Comparison of ENCODE assay signal across 12 cellular contexts in the genomic region with DNA sequence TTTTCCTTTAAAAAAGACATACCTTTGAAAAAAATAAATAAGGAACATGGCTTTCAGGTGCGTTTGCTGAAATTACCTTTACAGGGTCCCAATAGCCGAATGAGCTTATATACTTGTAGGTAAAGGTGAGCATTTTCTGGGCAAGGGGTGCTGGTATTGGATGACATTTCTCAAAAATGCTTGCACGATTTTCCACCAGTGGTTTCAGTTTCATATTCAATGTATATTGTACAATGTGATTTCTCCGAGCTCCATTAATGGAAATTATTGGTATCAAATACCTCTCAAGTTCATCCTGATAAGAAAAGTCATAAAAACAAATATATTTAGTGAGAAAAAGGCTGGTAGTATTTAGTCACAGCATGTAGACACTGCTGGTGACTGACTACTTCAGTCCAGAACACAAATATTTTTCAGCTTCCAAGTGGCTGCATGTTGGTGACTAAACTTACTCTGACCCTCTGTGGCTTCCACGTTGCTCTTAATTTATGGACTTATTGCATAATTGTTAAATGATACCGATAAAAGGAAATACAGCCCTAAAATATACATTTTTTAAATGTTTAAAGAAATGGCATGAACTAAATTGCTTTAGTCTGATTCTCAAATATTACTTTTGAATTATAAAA.
DNase-seq lines count a peak whose midpoint lies in the region; ATAC-seq and FAIRE-seq lines count a peak whose summit lies in the region.
"Had no signal": no experiment of that assay in that cellular context is flagged by ENCODE, and none has a peak within 500 bp of the region (broad histone marks: within the 10 kb centered on the region; RNA-seq: fewer than 3 reads in every experiment).

No MANE protein-coding gene starts in this region.

- no peaks in the 10 kb centered on the region for H3K36me3 Mint-ChIP-seq in effector memory CD8-positive, alpha-beta T cell (ENCODE audit: insufficient read depth)

- ATAC-seq in effector memory CD8-positive, alpha-beta T cell (replicated peaks), result no peak
- no peak for ATAC-seq in HG02981 (IDR thresholded peaks at IDR 0.05; ENCODE audit: unreplicated experiment)
- ATAC-seq: GM12878 had no signal

- peak; percentile 19 for FAIRE-seq in A204.1 (lab: Jason Lieb, UNC)
- FAIRE-seq: GM12878 had no signal

- DNase-seq in EL, result peak; percentile 25
- DNase-seq in RKO (ENCODE audit: low spot score), result peak; percentile 9
- no peak for DNase-seq in effector memory CD8-positive, alpha-beta T cell
- DNase-seq in NCI-H526 treated with DMSO at 0.1 percent for 48 hours (lab: John Stamatoyannopoulos, UW), result no peak
- no peak for DNase-seq in 8988T
- DNase-seq in NCI-H2029 treated with DMSO at 0.1 percent for 48 hours (lab: John Stamatoyannopoulos, UW), result no peak
- DNase-seq: activated CD4-positive, alpha-beta T cell treated with anti-CD3 and anti-CD28 coated beads for 1 hour; aorta; NCI-H2081 had no signal

- H3K27me3 Mint-ChIP-seq in effector memory CD8-positive, alpha-beta T cell, result no peaks in the 10 kb centered on the region

- H3K9me3 Mint-ChIP-seq in effector memory CD8-positive, alpha-beta T cell, result no peaks in the 10 kb centered on the region

- H3K4me3 Mint-ChIP-seq in effector memory CD8-positive, alpha-beta T cell, result peak overlapping the region; percentile 15 to 60

- peak overlapping the region; percentile 7 to 66 for H3K27ac Mint-ChIP-seq in effector memory CD8-positive, alpha-beta T cell

- H3K4me1 Mint-ChIP-seq in effector memory CD8-positive, alpha-beta T cell (ENCODE audit: low read depth in 2 of 2), result peaks cover 4 to 29% of the 10 kb centered on the region in 2 donors

Comparison
In these comparisons a context has a peak if more than half of its experiments do, and no peak if none do; other contexts are left out.
1. DNase-seq: peak in EL (single experiment) and RKO (single experiment); none in effector memory CD8-positive, alpha-beta T cell (0 of 3), NCI-H526 treated with DMSO at 0.1 percent for 48 hours (single experiment), 8988T (single experiment) and NCI-H2029 treated with DMSO at 0.1 percent for 48 hours (single experiment).